Comparison of ENCODE assay signal across 19 cellular contexts in the genomic region with DNA sequence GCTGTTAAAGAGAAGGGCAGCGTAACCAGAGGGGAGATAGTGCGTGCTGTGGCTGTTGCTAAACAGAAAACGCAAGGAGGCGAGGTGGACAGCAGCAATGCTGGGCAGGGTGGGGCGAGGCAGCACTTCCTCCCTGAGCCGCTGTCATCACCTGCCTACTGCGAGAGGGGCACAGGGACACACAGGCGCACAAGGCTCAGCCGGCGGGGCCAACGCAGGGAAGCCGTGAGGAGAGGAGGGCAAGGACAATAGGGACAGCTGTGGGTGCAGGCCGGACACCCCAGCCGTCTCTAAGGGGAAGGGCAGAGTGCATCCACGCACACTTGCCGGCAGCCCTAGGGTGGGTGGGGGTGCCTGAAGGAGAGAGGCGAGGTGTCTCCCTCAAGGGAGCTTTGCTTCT.
DNase-seq lines count a peak whose midpoint lies in the region; ATAC-seq and TF ChIP-seq lines count a peak whose summit lies in the region.
"Had no signal": no experiment of that assay in that cellular context is flagged by ENCODE, and none has a peak within 500 bp of the region (broad histone marks: within the 10 kb centered on the region; RNA-seq: fewer than 3 reads in every experiment).

No MANE protein-coding gene starts in this region.

- CTCF ChIA-PET in WTC11 (lab: Charles Lee), result no interaction called here
- CTCF ChIA-PET in activated CD8-positive, alpha-beta T cell treated with anti-CD3 and anti-CD28 coated beads, Interleukin-2, amount 10 ng/mL, durations not matched to agents 7 days and 5 days (lab: Charles Lee), result no interaction called here

- H3K4me1 ChIP-seq in cardiac muscle cell (ENCODE audit: low read depth), result peaks cover 29% of the 10 kb centered on the region
- H3K4me1 ChIP-seq in right atrium auricular region, result peaks cover 0 to 17% of the 10 kb centered on the region in 2 donors
- H3K4me1 ChIP-seq: SJCRH30 had no signal

- H3K36me3 Mint-ChIP-seq in WTC11 (peaks cover 16% of the 10 kb centered on the region), memory B cell (peaks cover 5% of the 10 kb centered on the region)
- H3K36me3 Mint-ChIP-seq in stimulated activated naive B cell treated with anti-CD40 and anti-IgM and Interleukin-4, amounts not matched to agents 10 μg/mL and 1 μg/mL and 100 μg/mL, for 72 hours, result peaks cover 27 to 52% of the 10 kb centered on the region in 2 donors
- H3K36me3 Mint-ChIP-seq in activated CD8-positive, alpha-beta T cell treated with anti-CD3 and anti-CD28 coated beads, Interleukin-2, amount 10 ng/mL, durations not matched to agents 7 days and 5 days (ENCODE audit: low read depth), result peaks cover 11% of the 10 kb centered on the region

- H3K4me3 Mint-ChIP-seq in WTC11 (no peak overlapping the region), memory B cell (no peak overlapping the region)
- no peak overlapping the region for H3K4me3 Mint-ChIP-seq in stimulated activated naive B cell treated with anti-CD40 and anti-IgM and Interleukin-4, amounts not matched to agents 10 μg/mL and 1 μg/mL and 100 μg/mL, for 72 hours
- no peak overlapping the region for H3K4me3 Mint-ChIP-seq in activated CD8-positive, alpha-beta T cell treated with anti-CD3 and anti-CD28 coated beads, Interleukin-2, amount 10 ng/mL, durations not matched to agents 7 days and 5 days
- H3K4me3 Mint-ChIP-seq: CD4-positive, CD25-positive, alpha-beta regulatory T cell had no signal

- H3K27ac ChIP-seq in cardiac muscle cell, result peak overlapping the region; percentile 34
- H3K27ac ChIP-seq in right atrium auricular region, result no peak overlapping the region
- H3K27ac ChIP-seq: SJCRH30 had no signal

- H3K9me3 ChIP-seq in cardiac muscle cell (ENCODE audit: low read depth) (no peaks in the 10 kb centered on the region), right atrium auricular region (no peaks in the 10 kb centered on the region)
- H3K9me3 ChIP-seq: SJCRH30 had no signal

- no peaks in the 10 kb centered on the region for H3K4me1 Mint-ChIP-seq in WTC11
- peaks cover 36% of the 10 kb centered on the region for H3K4me1 Mint-ChIP-seq in memory B cell
- H3K4me1 Mint-ChIP-seq in stimulated activated naive B cell treated with anti-CD40 and anti-IgM and Interleukin-4, amounts not matched to agents 10 μg/mL and 1 μg/mL and 100 μg/mL, for 72 hours, result peaks cover 54 to 77% of the 10 kb centered on the region in 2 donors
- peaks cover 42% of the 10 kb centered on the region for H3K4me1 Mint-ChIP-seq in activated CD8-positive, alpha-beta T cell treated with anti-CD3 and anti-CD28 coated beads, Interleukin-2, amount 10 ng/mL, durations not matched to agents 7 days and 5 days (ENCODE audit: low read depth)

- H3K4me3 ChIP-seq in cardiac muscle cell (no peak overlapping the region), right atrium auricular region (no peak overlapping the region)
- H3K4me3 ChIP-seq: SJCRH30 had no signal

- no peaks in the 10 kb centered on the region for H3K36me3 ChIP-seq in cardiac muscle cell
- H3K36me3 ChIP-seq in right atrium auricular region, result no peaks in the 10 kb centered on the region
- H3K36me3 ChIP-seq: SJCRH30 had no signal

- H3K27me3 ChIP-seq in cardiac muscle cell (no peaks in the 10 kb centered on the region), right atrium auricular region (no peaks in the 10 kb centered on the region)
- H3K27me3 ChIP-seq: SJCRH30 had no signal

- peaks cover 12% of the 10 kb centered on the region for H3K9me3 Mint-ChIP-seq in WTC11
- H3K9me3 Mint-ChIP-seq in memory B cell, result no peaks in the 10 kb centered on the region
- H3K9me3 Mint-ChIP-seq in stimulated activated naive B cell treated with anti-CD40 and anti-IgM and Interleukin-4, amounts not matched to agents 10 μg/mL and 1 μg/mL and 100 μg/mL, for 72 hours, result no peaks in the 10 kb centered on the region
- no peaks in the 10 kb centered on the region for H3K9me3 Mint-ChIP-seq in activated CD8-positive, alpha-beta T cell treated with anti-CD3 and anti-CD28 coated beads, Interleukin-2, amount 10 ng/mL, durations not matched to agents 7 days and 5 days (ENCODE audit: insufficient read depth)
- H3K9me3 Mint-ChIP-seq: CD4-positive, CD25-positive, alpha-beta regulatory T cell had no signal

- TF ChIP-seq CTCF in cardiac muscle cell (IDR thresholded peaks at IDR 0.05; ENCODE audit: low read depth, low read length), result no peak
- no peak for TF ChIP-seq CTCF in right atrium auricular region (IDR thresholded peaks at IDR 0.05)
- no peak for TF ChIP-seq CTCF in WTC11 (IDR thresholded peaks at IDR 0.05)

- DNase-seq in cardiac muscle cell (ENCODE audit: low read depth in 1 of 2, low spot score in 1 of 2) (peak in 1 of 2 donors; percentile 56), right atrium auricular region (ENCODE audit: low spot score) (no peak), WTC11 (ENCODE audit: low spot score) (no peak), memory B cell (ENCODE audit: low spot score in 2 of 2) (no peak), RKO (ENCODE audit: low spot score) (no peak), left colon (no peak)
- DNase-seq in stimulated activated naive B cell treated with anti-CD40 and anti-IgM and Interleukin-4, amounts not matched to agents 10 μg/mL and 1 μg/mL and 100 μg/mL, for 72 hours, result no peak
- no peak for DNase-seq in activated CD8-positive, alpha-beta T cell treated with anti-CD3 and anti-CD28 coated beads, Interleukin-2, amount 10 ng/mL, durations not matched to agents 7 days and 5 days
- DNase-seq: CD4-positive, CD25-positive, alpha-beta regulatory T cell; DMS79 treated with DMSO at 0.1 percent for 48 hours; Karpas-422; MV-4-11; NCI-H1417; NCI-H1694 treated with DMSO at 0.1 percent for 48 hours; NCI-H2081 treated with DMSO at 0.1 percent for 48 hours; NCI-H446; NCI-H526 treated with DMSO at 0.1 percent for 48 hours; SJCRH30 had no signal

- ATAC-seq in WTC11, result no peak
- ATAC-seq in memory B cell (ENCODE audit: low read depth), result no peak
- no peak for ATAC-seq in stimulated activated naive B cell treated with anti-CD40 and anti-IgM and Interleukin-4, amounts not matched to agents 10 μg/mL and 1 μg/mL and 100 μg/mL, for 72 hours (replicated peaks)
- no peak for ATAC-seq in left colon
- no peak for ATAC-seq in activated CD8-positive, alpha-beta T cell treated with anti-CD3 and anti-CD28 coated beads, Interleukin-2, amount 10 ng/mL, durations not matched to agents 7 days and 5 days
- ATAC-seq: Panc1 had no signal

- intact Hi-C loops in left colon (cut with DNase I, micrococcal nuclease), result no loop called here

- POLR2A ChIA-PET in WTC11 (lab: Charles Lee), result no interaction called here
- POLR2A ChIA-PET in activated CD8-positive, alpha-beta T cell treated with anti-CD3 and anti-CD28 coated beads, Interleukin-2, amount 10 ng/mL, durations not matched to agents 7 days and 5 days (lab: Charles Lee), result no interaction called here

- H3K27ac Mint-ChIP-seq in WTC11, result peak overlapping the region; percentile 57; the same call in 1 of the 2 replicates
- peak overlapping the region; percentile 35 for H3K27ac Mint-ChIP-seq in memory B cell
- peak overlapping the region; percentile 47 for H3K27ac Mint-ChIP-seq in stimulated activated naive B cell treated with anti-CD40 and anti-IgM and Interleukin-4, amounts not matched to agents 10 μg/mL and 1 μg/mL and 100 μg/mL, for 72 hours
- no peak overlapping the region for H3K27ac Mint-ChIP-seq in activated CD8-positive, alpha-beta T cell treated with anti-CD3 and anti-CD28 coated beads, Interleukin-2, amount 10 ng/mL, durations not matched to agents 7 days and 5 days

- no peaks in the 10 kb centered on the region for H3K27me3 Mint-ChIP-seq in WTC11 (ENCODE audit: low read depth)
- no peaks in the 10 kb centered on the region for H3K27me3 Mint-ChIP-seq in memory B cell
- H3K27me3 Mint-ChIP-seq in stimulated activated naive B cell treated with anti-CD40 and anti-IgM and Interleukin-4, amounts not matched to agents 10 μg/mL and 1 μg/mL and 100 μg/mL, for 72 hours, result no peaks in the 10 kb centered on the region
- H3K27me3 Mint-ChIP-seq in activated CD8-positive, alpha-beta T cell treated with anti-CD3 and anti-CD28 coated beads, Interleukin-2, amount 10 ng/mL, durations not matched to agents 7 days and 5 days (ENCODE audit: low read depth), result no peaks in the 10 kb centered on the region
- H3K27me3 Mint-ChIP-seq: CD4-positive, CD25-positive, alpha-beta regulatory T cell had no signal

TF ChIP-seq in WTC11, 78 proteins besides CTCF, POLR2A, EP300 and RAD21:
- no peak for TF ChIP-seq SP1 (CRISPR knock-in tag; conservative IDR thresholded peaks at IDR 0.05)
- TF ChIP-seq NFYB (CRISPR knock-in tag; conservative IDR thresholded peaks at IDR 0.05; ENCODE audit: low read depth), result 0 out of 2 replicates have a peak, but pooled peaks have one; percentile 10
